ENCODE assay signal across 1 cellular context in the genomic region with DNA sequence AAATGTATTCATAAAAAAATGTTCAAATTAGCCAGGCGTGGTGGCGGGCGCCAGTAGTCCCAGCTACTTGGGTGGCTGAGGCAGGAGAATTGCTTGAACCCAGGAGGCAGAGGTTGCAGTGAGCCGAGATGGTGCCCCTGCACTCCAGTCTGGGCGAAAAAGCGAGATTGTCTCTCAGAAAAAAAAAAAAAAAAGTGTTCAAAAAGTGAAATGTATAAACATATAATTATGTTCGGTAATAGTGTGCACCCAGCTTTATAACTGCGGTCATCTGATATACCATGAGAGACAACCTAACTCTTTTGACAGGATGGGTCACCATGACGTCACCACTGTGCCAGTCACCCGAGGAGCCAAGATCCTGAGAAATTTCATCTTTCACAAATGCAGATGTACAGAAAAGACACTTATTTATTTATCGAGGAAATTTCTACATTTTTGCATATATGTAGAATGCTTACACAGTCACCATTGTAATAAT.
TF ChIP-seq lines count a peak whose summit lies in the region.

No MANE protein-coding gene starts in this region.

TF ChIP-seq in HEK293, 187 proteins besides CTCF, POLR2A, EP300 and RAD21 (continued from another document and continues in another):
- TF ChIP-seq, protein P1, sequence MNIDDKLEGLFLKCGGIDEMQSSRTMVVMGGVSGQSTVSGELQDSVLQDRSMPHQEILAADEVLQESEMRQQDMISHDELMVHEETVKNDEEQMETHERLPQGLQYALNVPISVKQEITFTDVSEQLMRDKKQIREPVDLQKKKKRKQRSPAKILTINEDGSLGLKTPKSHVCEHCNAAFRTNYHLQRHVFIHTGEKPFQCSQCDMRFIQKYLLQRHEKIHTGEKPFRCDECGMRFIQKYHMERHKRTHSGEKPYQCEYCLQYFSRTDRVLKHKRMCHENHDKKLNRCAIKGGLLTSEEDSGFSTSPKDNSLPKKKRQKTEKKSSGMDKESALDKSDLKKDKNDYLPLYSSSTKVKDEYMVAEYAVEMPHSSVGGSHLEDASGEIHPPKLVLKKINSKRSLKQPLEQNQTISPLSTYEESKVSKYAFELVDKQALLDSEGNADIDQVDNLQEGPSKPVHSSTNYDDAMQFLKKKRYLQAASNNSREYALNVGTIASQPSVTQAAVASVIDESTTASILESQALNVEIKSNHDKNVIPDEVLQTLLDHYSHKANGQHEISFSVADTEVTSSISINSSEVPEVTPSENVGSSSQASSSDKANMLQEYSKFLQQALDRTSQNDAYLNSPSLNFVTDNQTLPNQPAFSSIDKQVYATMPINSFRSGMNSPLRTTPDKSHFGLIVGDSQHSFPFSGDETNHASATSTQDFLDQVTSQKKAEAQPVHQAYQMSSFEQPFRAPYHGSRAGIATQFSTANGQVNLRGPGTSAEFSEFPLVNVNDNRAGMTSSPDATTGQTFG (tag by site-specific recombination; IDR thresholded peaks at IDR 0.05; ENCODE audit: borderline replicate concordance): no peak
- TF ChIP-seq ZNF629 (tag by site-specific recombination; IDR thresholded peaks at IDR 0.05) (peak; percentile 76), ZNF112 (tag by site-specific recombination; IDR thresholded peaks at IDR 0.05) (no peak), ZNF830 (tag by site-specific recombination; IDR thresholded peaks at IDR 0.05; ENCODE audit: low read depth) (no peak), ZNF2 (tag by site-specific recombination; IDR thresholded peaks at IDR 0.05) (0 out of 2 replicates have a peak, but pooled peaks have one; percentile 43), ZNF624 (tag by site-specific recombination; IDR thresholded peaks at IDR 0.05) (no peak), ZNF24 (tag by site-specific recombination; IDR thresholded peaks at IDR 0.05) (no peak), ZBTB49 (tag by site-specific recombination; IDR thresholded peaks at IDR 0.05; ENCODE audit: low read depth) (no peak), ZNF223 (tag by site-specific recombination; IDR thresholded peaks at IDR 0.05) (no peak), REST (tag by site-specific recombination; IDR thresholded peaks at IDR 0.05) (no peak), ZNF677 (tag by site-specific recombination; IDR thresholded peaks at IDR 0.05) (no peak), OVOL3 (tag by site-specific recombination; IDR thresholded peaks at IDR 0.05) (no peak), SCRT2 (tag by site-specific recombination; IDR thresholded peaks at IDR 0.05) (no peak), ZFHX2 (tag by site-specific recombination; conservative IDR thresholded peaks at IDR 0.05) (no peak), ZNF529 (tag by site-specific recombination; IDR thresholded peaks at IDR 0.05; ENCODE audit: insufficient replicate concordance) (no peak), ZEB2 (tag by site-specific recombination; IDR thresholded peaks at IDR 0.05) (no peak), KLF1 (tag by site-specific recombination; IDR thresholded peaks at IDR 0.05) (no peak), ZNF660 (tag by site-specific recombination; IDR thresholded peaks at IDR 0.05) (no peak), ZIC2 (tag by site-specific recombination; IDR thresholded peaks at IDR 0.05) (no peak), KLF8 (tag by site-specific recombination; IDR thresholded peaks at IDR 0.05) (0 out of 2 replicates have a peak, but pooled peaks have one; percentile 42), TRIM28 (IDR thresholded peaks at IDR 0.05; ENCODE audit: borderline replicate concordance, low read length) (no peak), ZNF530 (tag by site-specific recombination; IDR thresholded peaks at IDR 0.05; ENCODE audit: low read depth) (no peak), ZNF23 (tag by site-specific recombination; IDR thresholded peaks at IDR 0.05; ENCODE audit: borderline replicate concordance) (no peak), MZF1 (tag by site-specific recombination; IDR thresholded peaks at IDR 0.05; ENCODE audit: borderline replicate concordance) (no peak), ZNF792 (tag by site-specific recombination; IDR thresholded peaks at IDR 0.05) (0 out of 2 replicates have a peak, but pooled peaks have one; percentile 33), ZNF211 (tag by site-specific recombination; IDR thresholded peaks at IDR 0.05; ENCODE audit: low read depth) (no peak), ZNF239 (tag by site-specific recombination; IDR thresholded peaks at IDR 0.05) (no peak), ZNF621 (tag by site-specific recombination; IDR thresholded peaks at IDR 0.05) (no peak), ZNF174 (tag by site-specific recombination; IDR thresholded peaks at IDR 0.05) (no peak), ZNF473 (tag by site-specific recombination; IDR thresholded peaks at IDR 0.05) (no peak), MEIS1 (CRISPR knock-in tag; IDR thresholded peaks at IDR 0.05; ENCODE audit: borderline replicate concordance) (no peak), BCL11B (tag by site-specific recombination; IDR thresholded peaks at IDR 0.05; ENCODE audit: low read depth) (no peak), PRDM1 (tag by site-specific recombination; IDR thresholded peaks at IDR 0.05) (no peak), ZBTB10 (tag by site-specific recombination; IDR thresholded peaks at IDR 0.05) (0 out of 2 replicates have a peak, but pooled peaks have one; percentile 24)
- TF ChIP-seq, protein P2, sequence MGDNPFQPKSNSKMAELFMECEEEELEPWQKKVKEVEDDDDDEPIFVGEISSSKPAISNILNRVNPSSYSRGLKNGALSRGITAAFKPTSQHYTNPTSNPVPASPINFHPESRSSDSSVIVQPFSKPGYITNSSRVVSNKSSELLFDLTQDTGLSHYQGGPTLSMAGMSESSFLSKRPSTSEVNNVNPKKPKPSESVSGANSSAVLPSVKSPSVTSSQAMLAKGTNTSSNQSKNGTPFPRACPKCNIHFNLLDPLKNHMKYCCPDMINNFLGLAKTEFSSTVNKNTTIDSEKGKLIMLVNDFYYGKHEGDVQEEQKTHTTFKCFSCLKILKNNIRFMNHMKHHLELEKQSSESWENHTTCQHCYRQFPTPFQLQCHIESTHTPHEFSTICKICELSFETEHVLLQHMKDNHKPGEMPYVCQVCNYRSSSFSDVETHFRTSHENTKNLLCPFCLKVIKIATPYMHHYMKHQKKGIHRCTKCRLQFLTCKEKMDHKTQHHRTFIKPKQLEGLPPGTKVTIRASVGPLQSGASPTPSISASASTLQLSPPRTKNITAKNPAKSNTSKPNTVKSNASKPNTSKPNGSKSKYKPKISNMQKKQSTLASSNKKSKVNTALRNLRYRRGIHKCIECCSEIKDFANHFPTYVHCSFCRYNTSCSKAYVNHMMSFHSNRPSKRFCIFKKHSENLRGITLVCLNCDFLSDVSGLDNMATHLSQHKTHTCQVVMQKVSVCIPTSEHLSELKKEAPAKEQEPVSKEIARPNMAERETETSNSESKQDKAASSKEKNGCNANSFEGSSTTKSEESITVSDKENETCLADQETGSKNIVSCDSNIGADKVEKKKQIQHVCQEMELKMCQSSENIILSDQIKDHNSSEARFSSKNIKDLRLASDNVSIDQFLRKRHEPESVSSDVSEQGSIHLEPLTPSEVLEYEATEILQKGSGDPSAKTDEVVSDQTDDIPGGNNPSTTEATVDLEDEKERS (tag by site-specific recombination; IDR thresholded peaks at IDR 0.05): no peak
- TF ChIP-seq, protein P3, sequence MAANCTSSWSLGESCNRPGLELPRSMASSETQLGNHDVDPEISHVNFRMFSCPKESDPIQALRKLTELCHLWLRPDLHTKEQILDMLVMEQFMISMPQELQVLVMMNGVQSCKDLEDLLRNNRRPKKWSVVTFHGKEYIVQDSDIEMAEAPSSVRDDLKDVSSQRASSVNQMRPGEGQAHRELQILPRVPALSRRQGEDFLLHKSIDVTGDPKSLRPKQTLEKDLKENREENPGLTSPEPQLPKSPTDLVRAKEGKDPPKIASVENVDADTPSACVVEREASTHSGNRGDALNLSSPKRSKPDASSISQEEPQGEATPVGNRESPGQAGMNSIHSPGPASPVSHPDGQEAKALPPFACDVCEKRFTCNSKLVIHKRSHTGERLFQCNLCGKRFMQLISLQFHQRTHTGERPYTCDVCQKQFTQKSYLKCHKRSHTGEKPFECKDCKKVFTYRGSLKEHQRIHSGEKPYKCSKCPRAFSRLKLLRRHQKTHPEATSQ (tag by site-specific recombination; IDR thresholded peaks at IDR 0.05): no peak
- TF ChIP-seq, protein P4, sequence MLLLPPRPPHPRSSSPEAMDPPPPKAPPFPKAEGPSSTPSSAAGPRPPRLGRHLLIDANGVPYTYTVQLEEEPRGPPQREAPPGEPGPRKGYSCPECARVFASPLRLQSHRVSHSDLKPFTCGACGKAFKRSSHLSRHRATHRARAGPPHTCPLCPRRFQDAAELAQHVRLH (tag by site-specific recombination; IDR thresholded peaks at IDR 0.05): no peak
- TF ChIP-seq, protein P5, sequence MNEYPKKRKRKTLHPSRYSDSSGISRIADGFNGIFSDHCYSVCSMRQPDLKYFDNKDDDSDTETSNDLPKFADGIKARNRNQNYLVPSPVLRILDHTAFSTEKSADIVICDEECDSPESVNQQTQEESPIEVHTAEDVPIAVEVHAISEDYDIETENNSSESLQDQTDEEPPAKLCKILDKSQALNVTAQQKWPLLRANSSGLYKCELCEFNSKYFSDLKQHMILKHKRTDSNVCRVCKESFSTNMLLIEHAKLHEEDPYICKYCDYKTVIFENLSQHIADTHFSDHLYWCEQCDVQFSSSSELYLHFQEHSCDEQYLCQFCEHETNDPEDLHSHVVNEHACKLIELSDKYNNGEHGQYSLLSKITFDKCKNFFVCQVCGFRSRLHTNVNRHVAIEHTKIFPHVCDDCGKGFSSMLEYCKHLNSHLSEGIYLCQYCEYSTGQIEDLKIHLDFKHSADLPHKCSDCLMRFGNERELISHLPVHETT (tag by site-specific recombination; IDR thresholded peaks at IDR 0.05): no peak
- TF ChIP-seq, protein P6, sequence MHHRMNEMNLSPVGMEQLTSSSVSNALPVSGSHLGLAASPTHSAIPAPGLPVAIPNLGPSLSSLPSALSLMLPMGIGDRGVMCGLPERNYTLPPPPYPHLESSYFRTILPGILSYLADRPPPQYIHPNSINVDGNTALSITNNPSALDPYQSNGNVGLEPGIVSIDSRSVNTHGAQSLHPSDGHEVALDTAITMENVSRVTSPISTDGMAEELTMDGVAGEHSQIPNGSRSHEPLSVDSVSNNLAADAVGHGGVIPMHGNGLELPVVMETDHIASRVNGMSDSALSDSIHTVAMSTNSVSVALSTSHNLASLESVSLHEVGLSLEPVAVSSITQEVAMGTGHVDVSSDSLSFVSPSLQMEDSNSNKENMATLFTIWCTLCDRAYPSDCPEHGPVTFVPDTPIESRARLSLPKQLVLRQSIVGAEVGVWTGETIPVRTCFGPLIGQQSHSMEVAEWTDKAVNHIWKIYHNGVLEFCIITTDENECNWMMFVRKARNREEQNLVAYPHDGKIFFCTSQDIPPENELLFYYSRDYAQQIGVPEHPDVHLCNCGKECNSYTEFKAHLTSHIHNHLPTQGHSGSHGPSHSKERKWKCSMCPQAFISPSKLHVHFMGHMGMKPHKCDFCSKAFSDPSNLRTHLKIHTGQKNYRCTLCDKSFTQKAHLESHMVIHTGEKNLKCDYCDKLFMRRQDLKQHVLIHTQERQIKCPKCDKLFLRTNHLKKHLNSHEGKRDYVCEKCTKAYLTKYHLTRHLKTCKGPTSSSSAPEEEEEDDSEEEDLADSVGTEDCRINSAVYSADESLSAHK (tag by site-specific recombination; IDR thresholded peaks at IDR 0.05): no peak
